ENCODE assay signal across 8 cellular contexts in genomic region chr11:3920148-3920852, GRCh38.
A peak's percentile ranks its signal among the peaks of the same experiment; 100 is the strongest.
DNase-seq lines count a peak whose midpoint lies in the region; ATAC-seq, FAIRE-seq and TF ChIP-seq lines count a peak whose summit lies in the region.

No MANE protein-coding gene starts in this region.

- peak; percentile 84 for DNase-seq in EH (ENCODE audit: low read depth)
- DNase-seq in T-helper 22 cell (ENCODE audit: low read depth), result peak; percentile 35
- DNase-seq in K562 (ENCODE audit: extremely low read depth in 1 of 4, low spot score in 3 of 4), result peak in 2 of 4 experiments; percentile 27 to 82
- no peak for DNase-seq in NCI-H526 (lab: John Stamatoyannopoulos, UW)
- DNase-seq in NCI-H748 treated with DMSO at 0.1 percent for 48 hours (lab: John Stamatoyannopoulos, UW), result no peak
- no peak for DNase-seq in RKO (ENCODE audit: low spot score)

- H3K4me2 ChIP-seq in K562 (ENCODE audit: insufficient read depth, low read length), result no peak overlapping the region
- peak overlapping the region; percentile 48 for H3K4me2 ChIP-seq in skeletal muscle satellite cell (ENCODE audit: low read length)

- WGBS in K562 (ENCODE audit: insufficient coverage, low coverage, missing lambda C conversion rate), result 0% methylated on average over 2 of the region's 2 CpGs

- H3K9ac ChIP-seq in K562 (ENCODE audit: insufficient read depth in 1 of 2, low read depth in 2 of 2, low read length in 2 of 2) (no peak overlapping the region), skeletal muscle satellite cell (ENCODE audit: low read depth, low read length) (no peak overlapping the region)

- no peak for TF ChIP-seq POLR2A in K562 (conservative IDR thresholded peaks at IDR 0.05)

- intact Hi-C loops in K562 (cut with micrococcal nuclease), result loop anchor here (2.0 kb wide), 1 partner anchor 65 kb away; the partner anchor contains the start of gene STIM1

- no peak overlapping the region for H2AFZ ChIP-seq in K562 (ENCODE audit: low read depth, low read length)

- CTCF ChIA-PET in K562 (lab: Yijun Ruan, JAX; ENCODE audit: low intra/inter-chr PET ratio), result no interaction called here

- H4K20me1 ChIP-seq in K562 (replicated peaks; ENCODE audit: control insufficient read depth, insufficient read depth, low read length), result no peaks in the 10 kb centered on the region; the same call in 1 of the 2 replicates

- no TSS peak for BruUV-seq in K562 (replicated peaks; lab: Mats Ljungman, UMichigan)

- POLR2A ChIA-PET in K562 (lab: Yijun Ruan, JAX), result interaction anchor here (0.7 to 0.8 kb wide), 2 partner anchors 8 to 18 kb away, joined by 3 to 4 read pairs; no protein-coding TSS in a partner anchor

- peak; percentile 98 for TF ChIP-seq EP300 in K562 (IDR thresholded peaks at IDR 0.05; ENCODE audit: low read length)

- H3K27me3 ChIP-seq in K562 (ENCODE audit: control insufficient read depth in 2 of 2, insufficient read depth in 2 of 2, low read length in 2 of 2) (no peaks in the 10 kb centered on the region), skeletal muscle satellite cell (ENCODE audit: control insufficient read depth, insufficient read depth, low read length) (no peaks in the 10 kb centered on the region)

- in situ Hi-C loops in K562 (cut with MboI), result no loop called here

- H3K4me3 ChIP-seq in K562 (no peak overlapping the region), skeletal muscle satellite cell (ENCODE audit: low read length) (no peak overlapping the region)

- no peak for TF ChIP-seq CTCF in K562 (IDR thresholded peaks at IDR 0.05 in 2 of 3, conservative IDR thresholded peaks at IDR 0.05 in 1 of 3; ENCODE audit: insufficient read depth in 2 of 3, low read depth in 1 of 3, low read length in 3 of 3)

- peak; percentile 53 for ATAC-seq in HG03039 (IDR thresholded peaks at IDR 0.05; ENCODE audit: unreplicated experiment)
- peak; percentile 91 for ATAC-seq in K562

- no peak; a peak in 1 of 4 replicates for TF ChIP-seq RAD21 in K562 (CRISPR knock-in tag; conservative IDR thresholded peaks at IDR 0.05 in 1 of 2, IDR thresholded peaks at IDR 0.05 in 1 of 2)

- H3K27ac ChIP-seq in K562 (ENCODE audit: extremely low read depth, low read depth, low read length), result peak overlapping the region; percentile 51; the same call in 2 of the 3 replicates

- FAIRE-seq in K562 (lab: Jason Lieb, UNC), result peak; percentile 79

- H3K79me2 ChIP-seq in K562 (ENCODE audit: control insufficient read depth, insufficient read depth, low read length), result peaks cover 24% of the 10 kb centered on the region; the same call in 2 of the 3 replicates

- H3K4me1 ChIP-seq in K562 (replicated peaks in 1 of 2; ENCODE audit: control insufficient read depth in 2 of 2, insufficient read depth in 2 of 2, low read length in 2 of 2) (peaks cover under 1 to 9% of the 10 kb centered on the region in 2 experiments; a peak in 1 of 5 replicates), skeletal muscle satellite cell (ENCODE audit: control insufficient read depth, insufficient read depth, low read length) (peaks cover 12% of the 10 kb centered on the region)

- no peaks in the 10 kb centered on the region for H3K9me1 ChIP-seq in K562 (ENCODE audit: control insufficient read depth, insufficient read depth, low read length)

- no peaks in the 10 kb centered on the region for H3K9me3 ChIP-seq in K562 (replicated peaks; ENCODE audit: control insufficient read depth, insufficient read depth, low read depth, low read length)
- H3K9me3 ChIP-seq in skeletal muscle satellite cell (replicated peaks; ENCODE audit: low read length), result peaks cover 2% of the 10 kb centered on the region

- H3K36me3 ChIP-seq in K562 (ENCODE audit: control insufficient read depth, insufficient read depth, low read length) (0 out of 3 replicates have a peak, but pooled peaks cover 2% of the 10 kb centered on the region), skeletal muscle satellite cell (ENCODE audit: insufficient read depth, low read length) (no peaks in the 10 kb centered on the region)

TF ChIP-seq in K562, 482 proteins besides CTCF, POLR2A, EP300 and RAD21 (continues in another document):
- TF ChIP-seq, protein P1, sequence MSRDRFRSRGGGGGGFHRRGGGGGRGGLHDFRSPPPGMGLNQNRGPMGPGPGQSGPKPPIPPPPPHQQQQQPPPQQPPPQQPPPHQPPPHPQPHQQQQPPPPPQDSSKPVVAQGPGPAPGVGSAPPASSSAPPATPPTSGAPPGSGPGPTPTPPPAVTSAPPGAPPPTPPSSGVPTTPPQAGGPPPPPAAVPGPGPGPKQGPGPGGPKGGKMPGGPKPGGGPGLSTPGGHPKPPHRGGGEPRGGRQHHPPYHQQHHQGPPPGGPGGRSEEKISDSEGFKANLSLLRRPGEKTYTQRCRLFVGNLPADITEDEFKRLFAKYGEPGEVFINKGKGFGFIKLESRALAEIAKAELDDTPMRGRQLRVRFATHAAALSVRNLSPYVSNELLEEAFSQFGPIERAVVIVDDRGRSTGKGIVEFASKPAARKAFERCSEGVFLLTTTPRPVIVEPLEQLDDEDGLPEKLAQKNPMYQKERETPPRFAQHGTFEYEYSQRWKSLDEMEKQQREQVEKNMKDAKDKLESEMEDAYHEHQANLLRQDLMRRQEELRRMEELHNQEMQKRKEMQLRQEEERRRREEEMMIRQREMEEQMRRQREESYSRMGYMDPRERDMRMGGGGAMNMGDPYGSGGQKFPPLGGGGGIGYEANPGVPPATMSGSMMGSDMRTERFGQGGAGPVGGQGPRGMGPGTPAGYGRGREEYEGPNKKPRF (IDR thresholded peaks at IDR 0.05; ENCODE audit: low read depth, low read length), result no peak
- TF ChIP-seq, protein P2, sequence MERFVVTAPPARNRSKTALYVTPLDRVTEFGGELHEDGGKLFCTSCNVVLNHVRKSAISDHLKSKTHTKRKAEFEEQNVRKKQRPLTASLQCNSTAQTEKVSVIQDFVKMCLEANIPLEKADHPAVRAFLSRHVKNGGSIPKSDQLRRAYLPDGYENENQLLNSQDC (CRISPR knock-in tag; IDR thresholded peaks at IDR 0.05), result no peak
- no peak for TF ChIP-seq ZFX (CRISPR knock-in tag; IDR thresholded peaks at IDR 0.05)
- TF ChIP-seq SP1 (CRISPR knock-in tag; IDR thresholded peaks at IDR 0.05), result 0 out of 2 replicates have a peak, but pooled peaks have one; percentile 21
- TF ChIP-seq, protein P3, sequence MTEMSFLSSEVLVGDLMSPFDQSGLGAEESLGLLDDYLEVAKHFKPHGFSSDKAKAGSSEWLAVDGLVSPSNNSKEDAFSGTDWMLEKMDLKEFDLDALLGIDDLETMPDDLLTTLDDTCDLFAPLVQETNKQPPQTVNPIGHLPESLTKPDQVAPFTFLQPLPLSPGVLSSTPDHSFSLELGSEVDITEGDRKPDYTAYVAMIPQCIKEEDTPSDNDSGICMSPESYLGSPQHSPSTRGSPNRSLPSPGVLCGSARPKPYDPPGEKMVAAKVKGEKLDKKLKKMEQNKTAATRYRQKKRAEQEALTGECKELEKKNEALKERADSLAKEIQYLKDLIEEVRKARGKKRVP (CRISPR knock-in tag; IDR thresholded peaks at IDR 0.05), result peak; percentile 90
- peak; percentile 98 for TF ChIP-seq FOSL1 (tag; conservative IDR thresholded peaks at IDR 0.05)
- peak; percentile 76 to 87; a peak in 3 of 4 replicates for TF ChIP-seq TRIM24 (IDR thresholded peaks at IDR 0.05)
- TF ChIP-seq, protein P4, sequence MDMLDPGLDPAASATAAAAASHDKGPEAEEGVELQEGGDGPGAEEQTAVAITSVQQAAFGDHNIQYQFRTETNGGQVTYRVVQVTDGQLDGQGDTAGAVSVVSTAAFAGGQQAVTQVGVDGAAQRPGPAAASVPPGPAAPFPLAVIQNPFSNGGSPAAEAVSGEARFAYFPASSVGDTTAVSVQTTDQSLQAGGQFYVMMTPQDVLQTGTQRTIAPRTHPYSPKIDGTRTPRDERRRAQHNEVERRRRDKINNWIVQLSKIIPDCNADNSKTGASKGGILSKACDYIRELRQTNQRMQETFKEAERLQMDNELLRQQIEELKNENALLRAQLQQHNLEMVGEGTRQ (CRISPR knock-in tag; IDR thresholded peaks at IDR 0.05), result no peak
- 0 out of 2 replicates have a peak, but pooled peaks have one; percentile 23 for TF ChIP-seq POLR2G (IDR thresholded peaks at IDR 0.05; ENCODE audit: low read depth, low read length)
- no peak for TF ChIP-seq ZNF79 (CRISPR knock-in tag; IDR thresholded peaks at IDR 0.05; ENCODE audit: low read depth)
- TF ChIP-seq NBN (IDR thresholded peaks at IDR 0.05; ENCODE audit: low read depth), result peak; percentile 52; the same call in 1 of the 2 replicates
- no peak for TF ChIP-seq CBX1 (IDR thresholded peaks at IDR 0.05; ENCODE audit: low read depth)
- TF ChIP-seq, protein P5, sequence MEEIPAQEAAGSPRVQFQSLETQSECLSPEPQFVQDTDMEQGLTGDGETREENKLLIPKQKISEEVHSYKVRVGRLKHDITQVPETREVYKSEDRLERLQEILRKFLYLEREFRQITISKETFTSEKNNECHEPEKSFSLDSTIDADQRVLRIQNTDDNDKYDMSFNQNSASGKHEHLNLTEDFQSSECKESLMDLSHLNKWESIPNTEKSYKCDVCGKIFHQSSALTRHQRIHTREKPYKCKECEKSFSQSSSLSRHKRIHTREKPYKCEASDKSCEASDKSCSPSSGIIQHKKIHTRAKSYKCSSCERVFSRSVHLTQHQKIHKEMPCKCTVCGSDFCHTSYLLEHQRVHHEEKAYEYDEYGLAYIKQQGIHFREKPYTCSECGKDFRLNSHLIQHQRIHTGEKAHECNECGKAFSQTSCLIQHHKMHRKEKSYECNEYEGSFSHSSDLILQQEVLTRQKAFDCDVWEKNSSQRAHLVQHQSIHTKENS (CRISPR knock-in tag; IDR thresholded peaks at IDR 0.05), result no peak
- TF ChIP-seq ZNF395 (CRISPR knock-in tag; IDR thresholded peaks at IDR 0.05), result peak; percentile 79
- no peak for TF ChIP-seq PCBP1 (IDR thresholded peaks at IDR 0.05; ENCODE audit: low read depth, low read length, poor library complexity, severe bottlenecking)
- TF ChIP-seq C11orf30 (IDR thresholded peaks at IDR 0.05; ENCODE audit: low read depth), result peak; percentile 34; the same call in 1 of the 2 replicates
- TF ChIP-seq ZFP36 (IDR thresholded peaks at IDR 0.05; ENCODE audit: low read depth, low read length, partially characterized antibody), result no peak
- TF ChIP-seq KDM1A (IDR thresholded peaks at IDR 0.05), result peak; percentile 91
- peak; percentile 82 for TF ChIP-seq MYBL2 (IDR thresholded peaks at IDR 0.05; ENCODE audit: low read depth)
- no peak for TF ChIP-seq MYBL2 (CRISPR knock-in tag; IDR thresholded peaks at IDR 0.05; ENCODE audit: borderline replicate concordance)

Comparison
In these comparisons a context has a peak if more than half of its experiments do, and no peak if none do; other contexts are left out.
1. DNase-seq: peak in EH (single experiment) and T-helper 22 cell (single experiment); none in NCI-H526 (0 of 2), NCI-H748 treated with DMSO at 0.1 percent for 48 hours (single experiment) and RKO (single experiment).